8 cellular contexts compared by ENCODE assay signal in genomic region chr12:108633534-108634224, GRCh38. TPM values are rescaled to one million over a fixed set of nuclear protein-coding genes. Genes with fewer than 3 reads are reported as not detected.
DNase-seq lines count a peak whose midpoint lies in the region; ATAC-seq and TF ChIP-seq lines count a peak whose summit lies in the region.

Gene SELPLG (minus strand): TSS chr12:108633894. CDS start chr12:108624307, 9,587 bp downstream.

- no peak within 1 kb of the TSS for H3K4me3 ChIP-seq in hepatocyte

- H3K36me3 Mint-ChIP-seq in immature natural killer cell (peaks cover 4 to 14% (median 10%) of the 10 kb centered on the region in 3 donors), chondrocyte (ENCODE audit: low read depth) (no peaks in the 10 kb centered on the region)

- H3K27ac Mint-ChIP-seq in immature natural killer cell: peak within 1 kb of the TSS; percentile 98 to 100 (median 99)
- H3K27ac Mint-ChIP-seq in chondrocyte (ENCODE audit: unreplicated experiment): no peak within 1 kb of the TSS

- H3K9me3 Mint-ChIP-seq in immature natural killer cell: no peaks in the 10 kb centered on the region
- no peaks in the 10 kb centered on the region for H3K9me3 Mint-ChIP-seq in chondrocyte (ENCODE audit: low read depth)

- WGBS in hepatocyte (ENCODE audit: low lambda C conversion rate, missing lambda C conversion rate): 90% methylated on average over 13 of the region's 13 CpGs

- peaks cover 28% of the 10 kb centered on the region for H3K4me1 ChIP-seq in hepatocyte (ENCODE audit: insufficient read depth)

- peak; percentile 51 for ATAC-seq in HG02610 (IDR thresholded peaks at IDR 0.05; ENCODE audit: unreplicated experiment)

- H3K9me3 ChIP-seq in hepatocyte (ENCODE audit: low read depth): no peaks in the 10 kb centered on the region

- peaks cover 31 to 54% (median 39%) of the 10 kb centered on the region in 3 donors for H3K27me3 Mint-ChIP-seq in immature natural killer cell (ENCODE audit: low read depth in 3 of 3)
- no peaks in the 10 kb centered on the region for H3K27me3 Mint-ChIP-seq in chondrocyte (ENCODE audit: low read depth)

- peak; percentile 81 for DNase-seq in NK-92 treated with Interleukin-12 subunit alpha and Interleukin-12 subunit beta, amount 100 ng/mL, for 24 hours (lab: John Stamatoyannopoulos, UW)
- DNase-seq in activated T-cell treated with anti-CD3 and anti-CD28 coated beads, Interleukin-2, amount 50 U/mL, for 1 hour: peak; percentile 81
- DNase-seq in immature natural killer cell (peak; percentile 95 to 97 (median 95)), chondrocyte (ENCODE audit: low spot score) (no peak), hepatocyte (ENCODE audit: low spot score) (no peak)
- peak; percentile 66 for DNase-seq in stimulated activated CD8-positive, alpha-beta memory T cell treated with anti-CD3 and anti-CD28 coated beads, Interleukin-15, amount 100 ng/mL, for 1 hour (ENCODE audit: low read depth)

- H3K4me3 Mint-ChIP-seq in immature natural killer cell: peak within 1 kb of the TSS; percentile 93 to 99 (median 96)
- H3K4me3 Mint-ChIP-seq in chondrocyte (ENCODE audit: unreplicated experiment): no peak within 1 kb of the TSS

- no peaks in the 10 kb centered on the region for H3K36me3 ChIP-seq in hepatocyte (replicated peaks; ENCODE audit: insufficient read depth, low read depth)

- H3K4me2 ChIP-seq in hepatocyte: no peak within 1 kb of the TSS

- TF ChIP-seq CTCF in GM12874 (IDR thresholded peaks at IDR 0.05; ENCODE audit: insufficient read depth, low read depth, low read length) (peak; percentile 45), chondrocyte (IDR thresholded peaks at IDR 0.05) (no peak), hepatocyte (IDR thresholded peaks at IDR 0.05; ENCODE audit: poor library complexity) (no peak)

- H4K20me1 ChIP-seq in hepatocyte (ENCODE audit: insufficient read depth, poor library complexity, severe bottlenecking): no peaks in the 10 kb centered on the region

- no peaks in the 10 kb centered on the region for H3K27me3 ChIP-seq in hepatocyte

- H3K4me1 Mint-ChIP-seq in immature natural killer cell (peaks cover 79 to 86% of the 10 kb centered on the region in 2 donors), chondrocyte (ENCODE audit: low read depth) (peaks cover 48% of the 10 kb centered on the region)

- no peak within 1 kb of the TSS for H3K27ac ChIP-seq in hepatocyte

- H3K9me2 ChIP-seq in hepatocyte (replicated peaks; ENCODE audit: insufficient read depth): no peaks in the 10 kb centered on the region

- no peak within 1 kb of the TSS for H2AFZ ChIP-seq in hepatocyte

- no peaks in the 10 kb centered on the region for H3K79me2 ChIP-seq in hepatocyte

RNA-seq across cellular contexts. Expression of gene SELPLG, which starts in this region (rescaled TPM):
- polyA plus RNA-seq in immature natural killer cell (100 to 1,000 TPM; 429 to 815 (median 508) TPM), hepatocyte (1.5 and 1.8 TPM in 2 replicates)
- total RNA-seq in chondrocyte (2.2 to 3.2 TPM (median 2.9 TPM) in 3 replicates), hepatocyte (0.37 and 0.72 TPM in 2 replicates)

Comparison
In these comparisons a context has a peak if more than half of its experiments do, and no peak if none do; other contexts are left out.
1. RNA of gene SELPLG (polyA plus RNA-seq): 429 to 815 TPM in immature natural killer cell; 1.5 to 1.8 TPM in hepatocyte; every median in the first group is over 100 times any median in the second.
2. DNase-seq: peak in NK-92 treated with Interleukin-12 subunit alpha and Interleukin-12 subunit beta, amount 100 ng/mL, for 24 hours (single experiment), activated T-cell treated with anti-CD3 and anti-CD28 coated beads, Interleukin-2, amount 50 U/mL, for 1 hour (single experiment), immature natural killer cell (3 of 3) and stimulated activated CD8-positive, alpha-beta memory T cell treated with anti-CD3 and anti-CD28 coated beads, Interleukin-15, amount 100 ng/mL, for 1 hour (single experiment); none in chondrocyte (single experiment) and hepatocyte (single experiment).